Comparison of ENCODE assay signal across 1 cellular context in genomic region chr11:33257160-33257896, GRCh38.
TF ChIP-seq lines count a peak whose summit lies in the region.

Gene HIPK3, plus strand, starts transcription at chr11:33257381.

TF ChIP-seq in IMR-90, 13 proteins besides CTCF, POLR2A, EP300 and RAD21:
- no peak for TF ChIP-seq CEBPB (IDR thresholded peaks at IDR 0.05; ENCODE audit: low read depth, low read length)
- peak; percentile 55; the same call in 1 of the 2 replicates for TF ChIP-seq CHD1 (IDR thresholded peaks at IDR 0.05; ENCODE audit: low read depth, low read length)
- no peak for TF ChIP-seq ELK1 (IDR thresholded peaks at IDR 0.05; ENCODE audit: borderline replicate concordance, low read depth, low read length)
- no peak for TF ChIP-seq USF2 (IDR thresholded peaks at IDR 0.05; ENCODE audit: low read depth, low read length)
- no peak for TF ChIP-seq NFE2L2 (IDR thresholded peaks at IDR 0.05; ENCODE audit: low read depth, low read length)
- TF ChIP-seq MXI1 (IDR thresholded peaks at IDR 0.05; ENCODE audit: borderline replicate concordance, low read depth, low read length) = no peak
- TF ChIP-seq MAZ (IDR thresholded peaks at IDR 0.05; ENCODE audit: borderline replicate concordance, low read depth, low read length) = peak; percentile 73
- TF ChIP-seq RCOR1 (IDR thresholded peaks at IDR 0.05; ENCODE audit: insufficient replicate concordance, low read length) = no peak
- TF ChIP-seq BHLHE40 (IDR thresholded peaks at IDR 0.05; ENCODE audit: low read depth, low read length) = peak; percentile 26; the same call in 1 of the 2 replicates
- 0 out of 2 replicates have a peak, but pooled peaks have one; percentile 16 for TF ChIP-seq SMC3 (IDR thresholded peaks at IDR 0.05; ENCODE audit: low read depth, low read length)
- no peak for TF ChIP-seq FOS (IDR thresholded peaks at IDR 0.05; ENCODE audit: low read depth, low read length)
- no peak for TF ChIP-seq RFX5 (IDR thresholded peaks at IDR 0.05; ENCODE audit: low read depth, low read length)
